ENCODE assay signal across 8 cellular contexts in genomic region chr17:17236295-17237025, GRCh38. TPM values are rescaled to one million over a fixed set of nuclear protein-coding genes. Genes with fewer than 3 reads are reported as not detected.
DNase-seq lines count a peak whose midpoint lies in the region; ATAC-seq and TF ChIP-seq lines count a peak whose summit lies in the region.

No MANE protein-coding gene starts in this region.

- ATAC-seq in GM18505 (IDR thresholded peaks at IDR 0.05; ENCODE audit: unreplicated experiment) = no peak

- peaks cover 21% of the 10 kb centered on the region for H3K4me1 Mint-ChIP-seq in neural progenitor cell

- peak overlapping the region; percentile 98 for H3K4me3 Mint-ChIP-seq in neural progenitor cell

- H3K27me3 ChIP-seq in HL-60 (ENCODE audit: insufficient read depth, poor library complexity, severe bottlenecking) = no peaks in the 10 kb centered on the region
- H3K27me3 ChIP-seq in neural progenitor cell = no peaks in the 10 kb centered on the region

- H3K4me3 ChIP-seq in HL-60 (replicated peaks; ENCODE audit: insufficient read depth, low read length) = peak overlapping the region; percentile 92
- peak overlapping the region; percentile 97 for H3K4me3 ChIP-seq in WI38 (ENCODE audit: low read depth, low read length)
- peak overlapping the region; percentile 80 for H3K4me3 ChIP-seq in neural progenitor cell

- H4K20me1 ChIP-seq in neural progenitor cell (ENCODE audit: low read depth) = peaks cover 22% of the 10 kb centered on the region

- TF ChIP-seq POLR2A in GM18505 (IDR thresholded peaks at IDR 0.05; ENCODE audit: borderline replicate concordance, extremely low read depth, insufficient read depth, insufficient read length) = no peak

- H3K9me3 ChIP-seq in neural progenitor cell (ENCODE audit: low read depth) = no peaks in the 10 kb centered on the region

- H3K9me3 Mint-ChIP-seq in neural progenitor cell = no peaks in the 10 kb centered on the region

- peaks cover 7% of the 10 kb centered on the region for H3K36me3 Mint-ChIP-seq in neural progenitor cell

- peaks cover 9% of the 10 kb centered on the region for H3K4me1 ChIP-seq in neural progenitor cell

- H3K27ac ChIP-seq in HL-60 (replicated peaks) (peak overlapping the region; percentile 100), neural progenitor cell (no peak overlapping the region)

- TF ChIP-seq CTCF in HL-60 (IDR thresholded peaks at IDR 0.05; ENCODE audit: insufficient read depth, low read length) = no peak
- TF ChIP-seq CTCF in WI38 (IDR thresholded peaks at IDR 0.05; ENCODE audit: low read depth, low read length) = no peak
- TF ChIP-seq CTCF in neural progenitor cell (IDR thresholded peaks at IDR 0.05) = no peak

- peak overlapping the region; percentile 94 for H3K4me2 ChIP-seq in neural progenitor cell

- peaks cover 4% of the 10 kb centered on the region for H3K27me3 Mint-ChIP-seq in neural progenitor cell (ENCODE audit: insufficient read depth, low read depth)

- H2AFZ ChIP-seq in neural progenitor cell (replicated peaks) = peak overlapping the region; percentile 99

- H3K79me2 ChIP-seq in neural progenitor cell (ENCODE audit: low read depth) = peaks cover 53% of the 10 kb centered on the region

- peak overlapping the region; percentile 97 for H3K27ac Mint-ChIP-seq in neural progenitor cell

- peaks cover 6% of the 10 kb centered on the region for H3F3A ChIP-seq in neural progenitor cell (ENCODE audit: low read depth)

- peak overlapping the region; percentile 99 for H3K9ac ChIP-seq in neural progenitor cell

- H3K36me3 ChIP-seq in neural progenitor cell = no peaks in the 10 kb centered on the region

- DNase-seq in stimulated activated CD4-positive, alpha-beta T cell treated with anti-CD3 and anti-CD28 coated beads, Interleukin-15, amount 100 ng/mL, for 24 hours = peak; percentile 9
- DNase-seq in stimulated activated CD4-positive, alpha-beta T cell treated with anti-CD3 and anti-CD28 coated beads, Interleukin-4, amount 100 ng/mL, for 4 hours = no peak
- DNase-seq in HL-60 (ENCODE audit: low read depth in 1 of 2, low spot score in 1 of 2) (peak in 1 of 2 experiments; percentile 5), fibroblast of peridontal ligament (ENCODE audit: extremely low read depth) (peak; percentile 35), neural progenitor cell (ENCODE audit: low spot score) (peak; percentile 43), ecto neural progenitor cell (ENCODE audit: low spot score) (no peak)

RNA-seq across cellular contexts. Expression of gene FLCN, which starts 0.5 kb away (rescaled TPM):
- total RNA-seq in neural progenitor cell (ENCODE audit: low replicate concordance) = 16.3 and 30.1 TPM in 2 replicates

RNA-seq across cellular contexts. Expression of gene PLD6, which starts 30.3 kb away (rescaled TPM):
- 0.22 and 1.2 TPM in 2 replicates for total RNA-seq in neural progenitor cell (ENCODE audit: low replicate concordance)

RNA-seq across cellular contexts. Expression of gene COPS3, which starts 44.6 kb away (rescaled TPM):
- total RNA-seq in neural progenitor cell (ENCODE audit: low replicate concordance) = 99.8 and 113 TPM in 2 replicates

Comparison
In these comparisons a context has a peak if more than half of its experiments do, and no peak if none do; other contexts are left out.
1. DNase-seq: peak in stimulated activated CD4-positive, alpha-beta T cell treated with anti-CD3 and anti-CD28 coated beads, Interleukin-15, amount 100 ng/mL, for 24 hours (single experiment), fibroblast of peridontal ligament (single experiment) and neural progenitor cell (single experiment); none in stimulated activated CD4-positive, alpha-beta T cell treated with anti-CD3 and anti-CD28 coated beads, Interleukin-4, amount 100 ng/mL, for 4 hours (0 of 2) and ecto neural progenitor cell (single experiment).
2. Peak in every context shown above with its lines, with median percentiles within 50 percentile points of each other: H3K4me3 ChIP-seq.